ENCODE assay signal across 10 cellular contexts in genomic region chr15:67946701-67947100, GRCh38.
DNase-seq lines count a peak whose midpoint lies in the region; ATAC-seq and TF ChIP-seq lines count a peak whose summit lies in the region.
"Had no signal": no experiment of that assay in that cellular context is flagged by ENCODE, and none has a peak within 500 bp of the region (broad histone marks: within the 10 kb centered on the region; RNA-seq: fewer than 3 reads in every experiment).

No MANE protein-coding gene starts in this region.

- peak overlapping the region; percentile 23 for H3K27ac Mint-ChIP-seq in CD8-positive, alpha-beta T cell
- peak overlapping the region; percentile 87 to 91 (median 90) for H3K27ac Mint-ChIP-seq in nephron

- CTCF ChIA-PET in CD8-positive, alpha-beta T cell (lab: Charles Lee) = no interaction called here

- no peak for DNase-seq in CD8-positive, alpha-beta T cell
- DNase-seq in ascending aorta (ENCODE audit: low spot score in 2 of 2) (no peak), H7 (no peak), activated gamma-delta T cell (lab: John Stamatoyannopoulos, UW) (no peak), WERI-Rb-1 (no peak)
- DNase-seq: CD8-positive, alpha-beta memory T cell; NCI-H1694 had no signal

- ATAC-seq in CD8-positive, alpha-beta T cell = no peak
- ATAC-seq in GM21737 (IDR thresholded peaks at IDR 0.05; ENCODE audit: unreplicated experiment) = no peak

- no peaks in the 10 kb centered on the region for H3K36me3 ChIP-seq in CD8-positive, alpha-beta T cell (ENCODE audit: insufficient read depth, low read length)
- H3K36me3 ChIP-seq in HUES6 (ENCODE audit: control insufficient read depth, insufficient read depth, low read length) (no peaks in the 10 kb centered on the region), ascending aorta (no peaks in the 10 kb centered on the region), H7 (replicated peaks; ENCODE audit: control insufficient read depth, insufficient read depth, low read length) (no peaks in the 10 kb centered on the region), WERI-Rb-1 (no peaks in the 10 kb centered on the region)

- H3K4me3 ChIP-seq in CD8-positive, alpha-beta T cell (ENCODE audit: low read depth, low read length) = no peak overlapping the region
- peak overlapping the region; percentile 20; the same call in 1 of the 2 replicates for H3K4me3 ChIP-seq in HUES6 (ENCODE audit: low read depth, low read length)
- no peak overlapping the region for H3K4me3 ChIP-seq in ascending aorta
- no peak overlapping the region for H3K4me3 ChIP-seq in H7 (ENCODE audit: insufficient read depth, low read depth, low read length)
- H3K4me3 ChIP-seq in WERI-Rb-1 (ENCODE audit: low read depth, low read length) = no peak overlapping the region

- H3K9ac ChIP-seq in HUES6 (ENCODE audit: low read length) = peak overlapping the region; percentile 34

- POLR2A ChIA-PET in CD8-positive, alpha-beta T cell (lab: Charles Lee) = no interaction called here

- H3K27me3 ChIP-seq in CD8-positive, alpha-beta T cell (ENCODE audit: insufficient read depth, low read length) = no peaks in the 10 kb centered on the region
- H3K27me3 ChIP-seq in HUES6 (ENCODE audit: control insufficient read depth, insufficient read depth, low read length) (no peaks in the 10 kb centered on the region), ascending aorta (no peaks in the 10 kb centered on the region), H7 (ENCODE audit: control insufficient read depth, insufficient read depth, low read length) (no peaks in the 10 kb centered on the region), WERI-Rb-1 (ENCODE audit: insufficient read depth, low read depth, severe bottlenecking) (no peaks in the 10 kb centered on the region)

- peaks cover 13% of the 10 kb centered on the region for H3K4me1 Mint-ChIP-seq in CD8-positive, alpha-beta T cell (ENCODE audit: low read depth)
- H3K4me1 Mint-ChIP-seq in nephron = peaks cover 34% of the 10 kb centered on the region

- intact Hi-C loops in CD8-positive, alpha-beta T cell (cut with DNase I, micrococcal nuclease) = no loop called here
- intact Hi-C loops in ascending aorta (cut with DNase I) = loop anchor here (5.0 kb wide), 1 partner anchor 104 kb away; the partner anchor contains the start of gene RNU6-1

- no peaks in the 10 kb centered on the region for H3K27me3 Mint-ChIP-seq in CD8-positive, alpha-beta T cell (ENCODE audit: low read depth)
- no peaks in the 10 kb centered on the region for H3K27me3 Mint-ChIP-seq in nephron (ENCODE audit: low read depth)

- no peaks in the 10 kb centered on the region for H3K9me3 ChIP-seq in CD8-positive, alpha-beta T cell (ENCODE audit: low read length)
- H3K9me3 ChIP-seq in HUES6 (ENCODE audit: control insufficient read depth, insufficient read depth, low read depth, low read length) (peaks cover 4% of the 10 kb centered on the region), ascending aorta (no peaks in the 10 kb centered on the region), WERI-Rb-1 (ENCODE audit: severe bottlenecking) (peaks cover 3% of the 10 kb centered on the region)

- peak overlapping the region; percentile 44 for H3K4me3 Mint-ChIP-seq in CD8-positive, alpha-beta T cell
- peak overlapping the region in 2 of 3 experiments; percentile 7 to 19 for H3K4me3 Mint-ChIP-seq in nephron

- no peaks in the 10 kb centered on the region for H3K9me3 Mint-ChIP-seq in CD8-positive, alpha-beta T cell
- H3K9me3 Mint-ChIP-seq in nephron = no peaks in the 10 kb centered on the region

- no peak overlapping the region for H3K27ac ChIP-seq in CD8-positive, alpha-beta T cell (ENCODE audit: low read depth, low read length)
- H3K27ac ChIP-seq in HUES6 (ENCODE audit: low read depth, low read length) = peak overlapping the region; percentile 62; the same call in 1 of the 2 replicates
- H3K27ac ChIP-seq in ascending aorta = peak overlapping the region; percentile 11 to 55
- H3K27ac ChIP-seq in WERI-Rb-1 = no peak overlapping the region

- TF ChIP-seq CTCF in CD8-positive, alpha-beta T cell (IDR thresholded peaks at IDR 0.05) = no peak
- TF ChIP-seq CTCF in ascending aorta (IDR thresholded peaks at IDR 0.05) (no peak), nephron (IDR thresholded peaks at IDR 0.05; ENCODE audit: unreplicated experiment in 3 of 3) (no peak), WERI-Rb-1 (IDR thresholded peaks at IDR 0.05; ENCODE audit: low read depth, low read length) (no peak)

- H3K4me1 ChIP-seq in CD8-positive, alpha-beta T cell (ENCODE audit: insufficient read depth, low read length) = peaks cover 5% of the 10 kb centered on the region
- H3K4me1 ChIP-seq in HUES6 (ENCODE audit: control insufficient read depth, insufficient read depth, low read length) = peaks cover 26% of the 10 kb centered on the region
- H3K4me1 ChIP-seq in ascending aorta = peaks cover 3 to 34% of the 10 kb centered on the region in 2 donors

- H3K36me3 Mint-ChIP-seq in CD8-positive, alpha-beta T cell = no peaks in the 10 kb centered on the region
- H3K36me3 Mint-ChIP-seq in nephron (ENCODE audit: low read depth) = peaks cover 5% of the 10 kb centered on the region

Comparison
In these comparisons a context has a peak if more than half of its experiments do, and no peak if none do; other contexts are left out.
1. H3K27ac ChIP-seq: peak in HUES6 (single experiment) and ascending aorta (2 of 2); none in CD8-positive, alpha-beta T cell (single experiment) and WERI-Rb-1 (single experiment).